ENCODE assay signal across 8 cellular contexts in the genomic region with DNA sequence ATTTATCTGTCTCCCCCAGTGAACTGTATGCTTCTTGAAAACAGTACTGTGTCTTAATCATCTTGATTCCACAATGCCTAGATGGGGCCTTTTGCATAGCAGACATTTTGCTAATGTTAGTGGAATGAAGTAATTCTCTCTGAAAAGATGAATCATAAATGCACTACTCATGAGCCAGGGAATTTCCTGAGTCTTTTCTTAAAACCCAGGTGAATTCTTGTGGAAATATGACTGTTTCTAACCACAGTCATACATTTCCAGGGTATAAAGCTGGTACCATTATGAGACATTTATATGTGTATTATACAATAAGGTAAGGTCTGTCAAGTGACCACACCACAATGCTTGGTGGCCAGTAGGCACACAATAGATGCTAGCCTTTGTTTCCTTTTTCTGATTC. TPM values are rescaled to one million over a fixed set of nuclear protein-coding genes. Genes with fewer than 3 reads are reported as not detected.
A peak's percentile ranks its signal among the peaks of the same experiment; 100 is the strongest.
DNase-seq lines count a peak whose midpoint lies in the region; ATAC-seq and TF ChIP-seq lines count a peak whose summit lies in the region.

No MANE protein-coding gene starts in this region.

- H3K4me1 ChIP-seq in esophagus squamous epithelium: peaks cover 0 to 47% (median 8%) of the 10 kb centered on the region in 3 donors

- no peaks in the 10 kb centered on the region for H3K27me3 Mint-ChIP-seq in activated naive CD4-positive, alpha-beta T cell treated with anti-CD3 and anti-CD28 coated beads for 36 hours (ENCODE audit: low read depth)
- H3K27me3 Mint-ChIP-seq in activated naive CD4-positive, alpha-beta T cell treated with anti-CD3 and anti-CD28 coated beads, Interleukin-2, amount 10 ng/mL, durations not matched to agents 7 days and 5 days: no peaks in the 10 kb centered on the region
- H3K27me3 Mint-ChIP-seq in stimulated activated memory B cell treated with anti-CD40 and anti-IgM and Interleukin-4, amounts not matched to agents 10 μg/mL and 1 μg/mL and 100 μg/mL, for 72 hours: no peaks in the 10 kb centered on the region
- H3K27me3 Mint-ChIP-seq in progenitor cell of endocrine pancreas: no peaks in the 10 kb centered on the region

- no peaks in the 10 kb centered on the region for H3K9me3 Mint-ChIP-seq in activated naive CD4-positive, alpha-beta T cell treated with anti-CD3 and anti-CD28 coated beads for 36 hours
- H3K9me3 Mint-ChIP-seq in activated naive CD4-positive, alpha-beta T cell treated with anti-CD3 and anti-CD28 coated beads, Interleukin-2, amount 10 ng/mL, durations not matched to agents 7 days and 5 days: no peaks in the 10 kb centered on the region
- H3K9me3 Mint-ChIP-seq in stimulated activated memory B cell treated with anti-CD40 and anti-IgM and Interleukin-4, amounts not matched to agents 10 μg/mL and 1 μg/mL and 100 μg/mL, for 72 hours: no peaks in the 10 kb centered on the region
- H3K9me3 Mint-ChIP-seq in progenitor cell of endocrine pancreas (ENCODE audit: low read depth): no peaks in the 10 kb centered on the region

- peak; percentile 33 for DNase-seq in activated naive CD4-positive, alpha-beta T cell treated with anti-CD3 and anti-CD28 coated beads for 36 hours
- no peak for DNase-seq in activated naive CD4-positive, alpha-beta T cell treated with anti-CD3 and anti-CD28 coated beads, Interleukin-2, amount 10 ng/mL, durations not matched to agents 7 days and 5 days
- DNase-seq in NCI-H226 (peak; percentile 94), esophagus squamous epithelium (lab: John Stamatoyannopoulos, UW) (no peak), progenitor cell of endocrine pancreas (ENCODE audit: low spot score, unreplicated experiment) (no peak)

- H3K36me3 Mint-ChIP-seq in activated naive CD4-positive, alpha-beta T cell treated with anti-CD3 and anti-CD28 coated beads for 36 hours (ENCODE audit: low read depth): peaks cover 37% of the 10 kb centered on the region
- peaks cover 14% of the 10 kb centered on the region for H3K36me3 Mint-ChIP-seq in activated naive CD4-positive, alpha-beta T cell treated with anti-CD3 and anti-CD28 coated beads, Interleukin-2, amount 10 ng/mL, durations not matched to agents 7 days and 5 days
- H3K36me3 Mint-ChIP-seq in stimulated activated memory B cell treated with anti-CD40 and anti-IgM and Interleukin-4, amounts not matched to agents 10 μg/mL and 1 μg/mL and 100 μg/mL, for 72 hours: peaks cover 42% of the 10 kb centered on the region
- peaks cover 13% of the 10 kb centered on the region for H3K36me3 Mint-ChIP-seq in progenitor cell of endocrine pancreas (ENCODE audit: insufficient read depth)

- no peak overlapping the region for H3K4me3 ChIP-seq in esophagus squamous epithelium

- CTCF ChIA-PET in activated naive CD4-positive, alpha-beta T cell treated with anti-CD3 and anti-CD28 coated beads for 36 hours (lab: Charles Lee): interaction anchor here (0.9 to 1.4 kb wide), 2 partner anchors 10 to 11 kb away, joined by 3 to 4 read pairs; no protein-coding TSS in a partner anchor
- CTCF ChIA-PET in activated naive CD4-positive, alpha-beta T cell treated with anti-CD3 and anti-CD28 coated beads, Interleukin-2, amount 10 ng/mL, durations not matched to agents 7 days and 5 days (lab: Charles Lee): no interaction called here

- H3K9me3 ChIP-seq in esophagus squamous epithelium: no peaks in the 10 kb centered on the region

- H3K36me3 ChIP-seq in esophagus squamous epithelium: peaks cover 0 to 12% (median 0%) of the 10 kb centered on the region in 3 donors

- no peak for TF ChIP-seq CTCF in esophagus squamous epithelium (IDR thresholded peaks at IDR 0.05)
- no peak for TF ChIP-seq CTCF in progenitor cell of endocrine pancreas (IDR thresholded peaks at IDR 0.05; ENCODE audit: unreplicated experiment)

- no peak for TF ChIP-seq POLR2A in esophagus squamous epithelium (IDR thresholded peaks at IDR 0.05)

- intact Hi-C loops in activated naive CD4-positive, alpha-beta T cell treated with anti-CD3 and anti-CD28 coated beads for 36 hours (cut with micrococcal nuclease): loop anchor here (1.0 to 5.0 kb wide), 6 partner anchors 50 to 629 kb away; partner anchors contain the start of genes COG3, GTF2F2 and TSC22D1
- intact Hi-C loops in esophagus squamous epithelium (cut with DNase I): no loop called here

- H3K4me1 Mint-ChIP-seq in activated naive CD4-positive, alpha-beta T cell treated with anti-CD3 and anti-CD28 coated beads for 36 hours (ENCODE audit: low read depth): peaks cover 31% of the 10 kb centered on the region
- no peaks in the 10 kb centered on the region for H3K4me1 Mint-ChIP-seq in activated naive CD4-positive, alpha-beta T cell treated with anti-CD3 and anti-CD28 coated beads, Interleukin-2, amount 10 ng/mL, durations not matched to agents 7 days and 5 days
- peaks cover 11% of the 10 kb centered on the region for H3K4me1 Mint-ChIP-seq in stimulated activated memory B cell treated with anti-CD40 and anti-IgM and Interleukin-4, amounts not matched to agents 10 μg/mL and 1 μg/mL and 100 μg/mL, for 72 hours
- H3K4me1 Mint-ChIP-seq in progenitor cell of endocrine pancreas (ENCODE audit: low read depth): no peaks in the 10 kb centered on the region

- no peak overlapping the region for H3K4me3 Mint-ChIP-seq in activated naive CD4-positive, alpha-beta T cell treated with anti-CD3 and anti-CD28 coated beads for 36 hours
- no peak overlapping the region for H3K4me3 Mint-ChIP-seq in activated naive CD4-positive, alpha-beta T cell treated with anti-CD3 and anti-CD28 coated beads, Interleukin-2, amount 10 ng/mL, durations not matched to agents 7 days and 5 days
- H3K4me3 Mint-ChIP-seq in stimulated activated memory B cell treated with anti-CD40 and anti-IgM and Interleukin-4, amounts not matched to agents 10 μg/mL and 1 μg/mL and 100 μg/mL, for 72 hours: no peak overlapping the region
- no peak overlapping the region for H3K4me3 Mint-ChIP-seq in progenitor cell of endocrine pancreas (ENCODE audit: low read depth)

- H3K27ac Mint-ChIP-seq in activated naive CD4-positive, alpha-beta T cell treated with anti-CD3 and anti-CD28 coated beads for 36 hours: peak overlapping the region; percentile 37
- H3K27ac Mint-ChIP-seq in activated naive CD4-positive, alpha-beta T cell treated with anti-CD3 and anti-CD28 coated beads, Interleukin-2, amount 10 ng/mL, durations not matched to agents 7 days and 5 days: no peak overlapping the region
- H3K27ac Mint-ChIP-seq in stimulated activated memory B cell treated with anti-CD40 and anti-IgM and Interleukin-4, amounts not matched to agents 10 μg/mL and 1 μg/mL and 100 μg/mL, for 72 hours: no peak overlapping the region
- no peak overlapping the region for H3K27ac Mint-ChIP-seq in progenitor cell of endocrine pancreas

- peak overlapping the region; percentile 53 to 81 (median 73) for H3K27ac ChIP-seq in esophagus squamous epithelium

- no peaks in the 10 kb centered on the region for H3K27me3 ChIP-seq in esophagus squamous epithelium

- peak; percentile 73 for ATAC-seq in stimulated activated memory B cell treated with anti-CD40 and anti-IgM and Interleukin-4, amounts not matched to agents 10 μg/mL and 1 μg/mL and 100 μg/mL, for 72 hours
- ATAC-seq in HG02571 (IDR thresholded peaks at IDR 0.05; ENCODE audit: unreplicated experiment): no peak
- no peak for ATAC-seq in GM18519 (IDR thresholded peaks at IDR 0.05; ENCODE audit: low FRiP score, unreplicated experiment)

RNA-seq across cellular contexts. Expression of gene KCTD4, which starts 5.5 kb away (rescaled TPM):
- total RNA-seq in activated naive CD4-positive, alpha-beta T cell treated with anti-CD3 and anti-CD28 coated beads for 36 hours: not detected
- not detected for total RNA-seq in esophagus squamous epithelium
- total RNA-seq in progenitor cell of endocrine pancreas: not detected in 2 replicates

Comparison
In these comparisons a context has a peak if more than half of its experiments do, and no peak if none do; other contexts are left out.
1. DNase-seq: peak in activated naive CD4-positive, alpha-beta T cell treated with anti-CD3 and anti-CD28 coated beads for 36 hours (single experiment) and NCI-H226 (single experiment); none in activated naive CD4-positive, alpha-beta T cell treated with anti-CD3 and anti-CD28 coated beads, Interleukin-2, amount 10 ng/mL, durations not matched to agents 7 days and 5 days (single experiment), esophagus squamous epithelium (single experiment) and progenitor cell of endocrine pancreas (single experiment).